Comparison of ENCODE assay signal across 1 cellular context in genomic region chr9:106970219-106970975, GRCh38.
A peak's percentile ranks its signal among the peaks of the same experiment; 100 is the strongest.
TF ChIP-seq lines count a peak whose summit lies in the region.

No MANE protein-coding gene starts in this region.

TF ChIP-seq in H1, 55 proteins besides CTCF, POLR2A, EP300 and RAD21 (continued from another document):
- no peak for TF ChIP-seq KDM5A (IDR thresholded peaks at IDR 0.05; ENCODE audit: low read length)
- peak; percentile 60 for TF ChIP-seq CHD7 (IDR thresholded peaks at IDR 0.05; ENCODE audit: insufficient replicate concordance, low read length)
TF ChIP-seq in H1: peak in this region for 1.
